ENCODE assay signal across 16 cellular contexts in the genomic region with DNA sequence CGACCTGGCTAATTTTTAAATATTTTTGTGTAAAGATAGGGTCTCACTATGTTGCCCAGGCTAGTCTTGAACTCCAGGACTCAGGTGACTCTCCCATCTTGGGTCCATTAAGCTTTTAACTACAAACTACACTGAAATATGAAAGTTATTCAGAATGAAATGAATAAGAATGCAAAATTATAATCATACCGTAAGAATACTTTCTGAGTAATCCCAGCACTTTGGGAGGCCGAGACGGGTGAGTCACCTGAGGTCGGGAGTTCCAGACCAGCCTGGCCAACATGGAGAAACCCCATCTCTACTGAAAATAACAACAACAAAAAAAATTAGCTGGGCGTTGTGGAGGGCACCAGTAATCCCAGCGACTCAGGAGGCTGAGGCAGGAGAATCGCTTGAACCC. TPM values are rescaled to one million over a fixed set of nuclear protein-coding genes. Genes with fewer than 3 reads are reported as not detected.
A peak's percentile ranks its signal among the peaks of the same experiment; 100 is the strongest.
DNase-seq lines count a peak whose midpoint lies in the region; ATAC-seq lines count a peak whose summit lies in the region.
"Had no signal": no experiment of that assay in that cellular context is flagged by ENCODE, and none has a peak within 500 bp of the region (broad histone marks: within the 10 kb centered on the region; RNA-seq: fewer than 3 reads in every experiment).

No MANE protein-coding gene starts in this region.

- peak overlapping the region; percentile 40 for H3K27ac Mint-ChIP-seq in stimulated activated effector memory CD8-positive, alpha-beta T cell treated with anti-CD3 and anti-CD28 coated beads, Interleukin-12 subunit alpha, Interleukin-12 subunit beta, amount 100 ng/mL, for 72 hours
- H3K27ac Mint-ChIP-seq: H9 had no signal

- ATAC-seq in stimulated activated effector memory CD8-positive, alpha-beta T cell treated with anti-CD3 and anti-CD28 coated beads, Interleukin-12 subunit alpha, Interleukin-12 subunit beta, amount 100 ng/mL, for 72 hours: peak; percentile 84
- no peak for ATAC-seq in GM18502 (IDR thresholded peaks at IDR 0.05; ENCODE audit: poor library complexity, unreplicated experiment)
- ATAC-seq: K562, right cardiac atrium had no signal

- H3K4me1 Mint-ChIP-seq in stimulated activated effector memory CD8-positive, alpha-beta T cell treated with anti-CD3 and anti-CD28 coated beads, Interleukin-12 subunit alpha, Interleukin-12 subunit beta, amount 100 ng/mL, for 72 hours: peaks cover 12% of the 10 kb centered on the region

- DNase-seq in stimulated activated CD4-positive, alpha-beta T cell treated with anti-CD3 and anti-CD28 coated beads, Interleukin-15, amount 100 ng/mL, for 24 hours: peak; percentile 58
- DNase-seq in stimulated activated CD4-positive, alpha-beta T cell treated with anti-CD3 and anti-CD28 coated beads, Interleukin-4, amount 100 ng/mL, for 1 hour: no peak
- DNase-seq in RPMI7951 (ENCODE audit: low read depth): peak; percentile 39
- peak; percentile 62 for DNase-seq in fibroblast of peridontal ligament (ENCODE audit: extremely low read depth)
- peak in 1 of 2 donors; percentile 74 for DNase-seq in stimulated activated effector memory CD8-positive, alpha-beta T cell treated with anti-CD3 and anti-CD28 coated beads, Interleukin-12 subunit alpha, Interleukin-12 subunit beta, amount 100 ng/mL, for 72 hours (ENCODE audit: low spot score in 2 of 2)
- no peak for DNase-seq in NCI-H128 (lab: John Stamatoyannopoulos, UW; ENCODE audit: unreplicated experiment)
- DNase-seq in NCI-H2029 treated with DMSO at 0.1 percent for 48 hours (lab: John Stamatoyannopoulos, UW): no peak
- DNase-seq: DMS53, H9, NCI-H1417, NCI-H345, right cardiac atrium, SJCRH30 had no signal

- no peaks in the 10 kb centered on the region for H3K36me3 Mint-ChIP-seq in stimulated activated effector memory CD8-positive, alpha-beta T cell treated with anti-CD3 and anti-CD28 coated beads, Interleukin-12 subunit alpha, Interleukin-12 subunit beta, amount 100 ng/mL, for 72 hours

- no peaks in the 10 kb centered on the region for H3K9me3 Mint-ChIP-seq in stimulated activated effector memory CD8-positive, alpha-beta T cell treated with anti-CD3 and anti-CD28 coated beads, Interleukin-12 subunit alpha, Interleukin-12 subunit beta, amount 100 ng/mL, for 72 hours
- H3K9me3 Mint-ChIP-seq: H9, neural crest cell had no signal

- H3K4me3 Mint-ChIP-seq in stimulated activated effector memory CD8-positive, alpha-beta T cell treated with anti-CD3 and anti-CD28 coated beads, Interleukin-12 subunit alpha, Interleukin-12 subunit beta, amount 100 ng/mL, for 72 hours: peak overlapping the region; percentile 51
- H3K4me3 Mint-ChIP-seq: H9, neural crest cell had no signal

RNA-seq across cellular contexts. Expression of a gene that starts 1.1 kb away (rescaled TPM):
- not detected in 2 replicates for total RNA-seq in RPMI7951 (2014; rRNA removed; shearing (Covaris generic))
- total RNA-seq: neural crest cell, SJCRH30 had no signal

RNA-seq across cellular contexts. Expression of a gene that starts 7.9 kb away (rescaled TPM):
- not detected in 2 replicates for total RNA-seq in RPMI7951 (2014; rRNA removed; shearing (Covaris generic))
- total RNA-seq: neural crest cell, right cardiac atrium, SJCRH30 had no signal

Comparison
In these comparisons a context has a peak if more than half of its experiments do, and no peak if none do; other contexts are left out.
1. DNase-seq: peak in stimulated activated CD4-positive, alpha-beta T cell treated with anti-CD3 and anti-CD28 coated beads, Interleukin-15, amount 100 ng/mL, for 24 hours (single experiment), RPMI7951 (single experiment) and fibroblast of peridontal ligament (single experiment); none in stimulated activated CD4-positive, alpha-beta T cell treated with anti-CD3 and anti-CD28 coated beads, Interleukin-4, amount 100 ng/mL, for 1 hour (single experiment), NCI-H128 (single experiment) and NCI-H2029 treated with DMSO at 0.1 percent for 48 hours (single experiment).